In the genomic region with DNA sequence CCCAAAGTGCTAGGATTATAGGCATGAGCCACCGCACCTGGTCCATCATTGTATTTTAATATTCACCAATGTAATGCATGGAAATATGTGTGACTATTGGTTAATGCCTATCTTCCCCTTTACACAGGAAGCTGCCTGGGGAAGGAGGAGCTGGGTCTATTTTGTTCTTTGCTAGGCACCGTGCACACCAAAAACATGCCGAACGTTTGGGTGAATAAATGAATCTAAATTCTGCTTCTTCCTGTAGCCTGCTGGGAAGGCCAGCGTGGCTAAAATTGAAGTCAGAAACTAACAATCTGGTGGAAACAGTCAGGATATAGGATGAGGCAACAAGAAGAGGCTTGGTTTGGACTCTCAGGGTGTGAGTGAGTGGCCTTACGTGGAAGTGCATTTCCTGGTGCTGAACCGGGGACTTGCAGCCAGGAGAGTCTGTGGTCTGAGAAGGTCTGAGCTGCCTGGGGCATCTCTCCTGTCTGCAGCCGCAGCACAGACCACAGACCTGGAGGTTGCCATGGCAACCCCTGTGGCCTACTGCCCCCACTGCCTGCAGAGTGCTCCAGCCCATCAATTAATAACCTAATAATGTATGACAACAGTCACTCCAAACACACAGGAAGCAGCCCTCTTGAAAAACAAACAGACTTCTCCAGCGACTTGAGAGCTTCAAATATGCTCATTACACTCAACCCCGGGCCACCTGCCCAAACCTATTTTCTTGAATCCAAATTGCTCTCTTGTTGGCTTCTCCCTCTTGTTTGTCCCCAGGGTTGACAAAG, we compare ENCODE assay signal across 8 cellular contexts. TPM values are rescaled to one million over a fixed set of nuclear protein-coding genes. Genes with fewer than 3 reads are reported as not detected.
DNase-seq lines count a peak whose midpoint lies in the region; ATAC-seq and TF ChIP-seq lines count a peak whose summit lies in the region.

No MANE protein-coding gene starts in this region.

- peaks cover 5% of the 10 kb centered on the region for H3K36me3 Mint-ChIP-seq in nephron progenitor cell (ENCODE audit: low read depth)

- DNase-seq in NCI-H2196 (lab: John Stamatoyannopoulos, UW; ENCODE audit: unreplicated experiment): peak; percentile 48
- DNase-seq in NCI-H2196 treated with DMSO at 0.1 percent for 48 hours (lab: John Stamatoyannopoulos, UW; ENCODE audit: unreplicated experiment): no peak
- peak; percentile 96 for DNase-seq in NCI-H748 treated with DMSO at 0.1 percent for 48 hours (lab: John Stamatoyannopoulos, UW)
- DNase-seq in nephron progenitor cell: peak; percentile 48
- no peak for DNase-seq in LoVo (ENCODE audit: low spot score)

- ATAC-seq in GM19468 (IDR thresholded peaks at IDR 0.05; ENCODE audit: extremely low read depth, unreplicated experiment) (peak; percentile 96), HG03457 (IDR thresholded peaks at IDR 0.05; ENCODE audit: unreplicated experiment) (peak; percentile 83)

- WGBS in adipose tissue, 3 donors: 50 to 77% (median 50%) methylated on average over 10 of the region's 10 CpGs

- no peak overlapping the region for H3K27ac Mint-ChIP-seq in nephron progenitor cell

- peaks cover 17% of the 10 kb centered on the region for H3K4me1 Mint-ChIP-seq in nephron progenitor cell

- H3K27me3 Mint-ChIP-seq in nephron progenitor cell (ENCODE audit: low read depth, poor library complexity): peaks cover 37% of the 10 kb centered on the region

- H3K4me3 Mint-ChIP-seq in nephron progenitor cell: no peak overlapping the region

- no peak for TF ChIP-seq CTCF in nephron progenitor cell (IDR thresholded peaks at IDR 0.05)

- H3K9me3 Mint-ChIP-seq in nephron progenitor cell: peaks cover 5% of the 10 kb centered on the region

- peak overlapping the region; percentile 5 for H3K27ac ChIP-seq in adipose tissue (ENCODE audit: low read depth, low read length)

RNA-seq across cellular contexts. Expression of a gene that starts 5.5 kb away (rescaled TPM):
- polyA plus RNA-seq in adipose tissue: 1 to 10 TPM in 1 of 3 donors, under 1 TPM in 2; 0.15 to 1.1 (median 0.22) TPM

Comparison
In these comparisons a context has a peak if more than half of its experiments do, and no peak if none do; other contexts are left out.
1. DNase-seq: peak in NCI-H2196 (single experiment), NCI-H748 treated with DMSO at 0.1 percent for 48 hours (single experiment) and nephron progenitor cell (single experiment); none in NCI-H2196 treated with DMSO at 0.1 percent for 48 hours (single experiment) and LoVo (single experiment).